ENCODE assay signal across 8 cellular contexts in genomic region chr14:100238419-100239199, GRCh38. TPM values are rescaled to one million over a fixed set of nuclear protein-coding genes. Genes with fewer than 3 reads are reported as not detected.
A peak's percentile ranks its signal among the peaks of the same experiment; 100 is the strongest.
DNase-seq lines count a peak whose midpoint lies in the region; ATAC-seq and TF ChIP-seq lines count a peak whose summit lies in the region.

Gene YY1, plus strand, starts transcription at chr14:100239144. Its CDS starts 101 bp downstream, at chr14:100239245.

- H3K27ac ChIP-seq in OCI-LY1 (ENCODE audit: low read depth, low read length, poor library complexity, severe bottlenecking) = peak within 1 kb of the TSS; percentile 85

- H3K79me2 ChIP-seq in OCI-LY1 (ENCODE audit: insufficient read depth, low read length) = peaks cover 77% of the 10 kb centered on the region

- in situ Hi-C loops in endometrial microvascular endothelial cells (cut with HindIII; ENCODE audit: inconsistent ontology term, low pct_unique_long_range_greater_than_20kb, low sequenced_read_pairs) = no loop called here

- peak within 1 kb of the TSS; percentile 97 for H3K9ac ChIP-seq in OCI-LY1 (ENCODE audit: low read length)

- H2AFZ ChIP-seq in OCI-LY1 (ENCODE audit: low read length) = no peak within 1 kb of the TSS

- H3K36me3 ChIP-seq in OCI-LY1 (ENCODE audit: insufficient read depth, low read length) = peaks cover 54% of the 10 kb centered on the region

- no peaks in the 10 kb centered on the region for H3K9me3 ChIP-seq in OCI-LY1 (ENCODE audit: low read length)

- ATAC-seq in GM21526 (IDR thresholded peaks at IDR 0.05; ENCODE audit: low FRiP score, unreplicated experiment) = peak; percentile 79

- TF ChIP-seq CTCF in OCI-LY1 (IDR thresholded peaks at IDR 0.05; ENCODE audit: low read length) = no peak

- H3K4me1 ChIP-seq in OCI-LY1 (ENCODE audit: insufficient read depth, low read length, severe bottlenecking) = peaks cover 43% of the 10 kb centered on the region

- no peaks in the 10 kb centered on the region for H3K9me2 ChIP-seq in OCI-LY1 (ENCODE audit: low read depth, low read length)

- no peaks in the 10 kb centered on the region for H3K27me3 ChIP-seq in OCI-LY1 (ENCODE audit: insufficient read depth, low read length)

- peaks cover 5% of the 10 kb centered on the region; the same call in 1 of the 2 replicates for H4K20me1 ChIP-seq in OCI-LY1 (ENCODE audit: insufficient read depth, low read length)

- DNase-seq in DMS 273 (lab: John Stamatoyannopoulos, UW; ENCODE audit: unreplicated experiment) (peak; percentile 99), HuH-7 (ENCODE audit: low spot score) (peak; percentile 85), midbrain (lab: John Stamatoyannopoulos, UW) (peak; percentile 97)
- peak; percentile 99 for DNase-seq in activated CD8-positive, alpha-beta memory T cell treated with anti-CD3 and anti-CD28 coated beads, Interleukin-2, amount 50 U/mL, for 4 hours
- DNase-seq in stimulated activated CD8-positive, alpha-beta memory T cell treated with anti-CD3 and anti-CD28 coated beads, Interleukin-15, amount 100 ng/mL, for 48 hours (ENCODE audit: low read depth in 2 of 2) = peak; percentile 99

- H3K4me3 ChIP-seq in OCI-LY1 (ENCODE audit: low read depth, low read length, poor library complexity, severe bottlenecking) = peak within 1 kb of the TSS; percentile 100

- no peaks in the 10 kb centered on the region for H3F3A ChIP-seq in OCI-LY1 (ENCODE audit: insufficient read depth, low read length)

- H3K4me2 ChIP-seq in OCI-LY1 (ENCODE audit: low read length) = peak within 1 kb of the TSS; percentile 73

RNA-seq across cellular contexts. Expression of gene YY1, which starts in this region (rescaled TPM):
- total RNA-seq in endometrial microvascular endothelial cells (ENCODE audit: inconsistent ontology term) = 37.0 TPM

Comparison
In these comparisons a context has a peak if more than half of its experiments do, and no peak if none do; other contexts are left out.
1. Peak in every context shown above with its lines: DNase-seq, ATAC-seq, H3K4me3 ChIP-seq and H3K27ac ChIP-seq.